In genomic region chr16:81684242-81684837, GRCh38 we compare ENCODE assay signal across 19 cellular contexts.
"Had no signal": no experiment of that assay in that cellular context is flagged by ENCODE, and none has a peak within 500 bp of the region (broad histone marks: within the 10 kb centered on the region; RNA-seq: fewer than 3 reads in every experiment).

No MANE protein-coding gene starts in this region.

- H3K9me3 ChIP-seq: heart left ventricle, neutrophil, sigmoid colon, stomach, thoracic aorta, transverse colon had no signal

- FAIRE-seq: colon, frontal cortex had no signal

- H3K27me3 ChIP-seq: heart left ventricle, neutrophil, sigmoid colon, stomach, transverse colon had no signal

- H3K4me3 ChIP-seq: heart left ventricle, sigmoid colon, skin epidermis, stomach, thoracic aorta, transverse colon had no signal

- H3K4me1 Mint-ChIP-seq: endodermal cell had no signal

- H3K4me3 Mint-ChIP-seq: endodermal cell; naive thymus-derived CD4-positive, alpha-beta T cell; nephron progenitor cell had no signal

- ATAC-seq: heart left ventricle; left colon; naive thymus-derived CD4-positive, alpha-beta T cell had no signal

- H3K9me3 Mint-ChIP-seq: endodermal cell, nephron progenitor cell had no signal

- H3K36me3 ChIP-seq: thoracic aorta, transverse colon had no signal

- H3K27ac ChIP-seq: heart left ventricle, neutrophil, sigmoid colon, thoracic aorta, transverse colon had no signal

- DNase-seq: effector CD4-positive, alpha-beta T cell; endodermal cell; heart left ventricle; hippocampal formation; left colon; naive thymus-derived CD4-positive, alpha-beta T cell; nephron progenitor cell; sigmoid colon; stimulated activated CD4-positive, alpha-beta T cell treated with anti-CD3 and anti-CD28 coated beads, Interleukin-2, amount 100 ng/mL, for 24 hours; stimulated activated CD4-positive, alpha-beta T cell treated with anti-CD3 and anti-CD28 coated beads, Interleukin-4, amount 100 ng/mL, for 4 hours; stimulated activated naive CD4-positive, alpha-beta T cell; stomach; substantia nigra; transverse colon had no signal

- H3K27ac Mint-ChIP-seq: endodermal cell, nephron progenitor cell had no signal

- H3K27me3 Mint-ChIP-seq: naive thymus-derived CD4-positive, alpha-beta T cell had no signal
